Comparison of ENCODE assay signal across 16 cellular contexts in genomic region chr5:773517-774264, GRCh38. TPM values are rescaled to one million over a fixed set of nuclear protein-coding genes. Genes with fewer than 3 reads are reported as not detected.
A peak's percentile ranks its signal among the peaks of the same experiment; 100 is the strongest.
DNase-seq lines count a peak whose midpoint lies in the region; ATAC-seq and TF ChIP-seq lines count a peak whose summit lies in the region.
"Had no signal": no experiment of that assay in that cellular context is flagged by ENCODE, and none has a peak within 500 bp of the region (broad histone marks: within the 10 kb centered on the region; RNA-seq: fewer than 3 reads in every experiment).

No MANE protein-coding gene starts in this region.

- no peak overlapping the region for H4K91ac ChIP-seq in IMR-90 (ENCODE audit: insufficient read depth, low read depth, low read length)

- H3K36me3 Mint-ChIP-seq in type B pancreatic cell, result no peaks in the 10 kb centered on the region
- H3K36me3 Mint-ChIP-seq: naive thymus-derived CD8-positive, alpha-beta T cell; T-cell had no signal

- H3K27me3 ChIP-seq in IMR-90 (ENCODE audit: control insufficient read depth, insufficient read depth, low read length), result peaks cover 19% of the 10 kb centered on the region; the same call in 1 of the 2 replicates
- H3K27me3 ChIP-seq: tibial nerve had no signal

- H3K27ac Mint-ChIP-seq in type B pancreatic cell, result no peak overlapping the region
- H3K27ac Mint-ChIP-seq: activated CD4-positive, alpha-beta T cell treated with anti-CD3 and anti-CD28 coated beads for 36 hours; naive thymus-derived CD8-positive, alpha-beta T cell; T-cell had no signal

- in situ Hi-C loops in IMR-90 (cut with MboI; ENCODE audit: low sequenced_read_pairs), result loop anchor here (10.0 kb wide), 1 partner anchor 89 kb away; no protein-coding TSS in a partner anchor

- no peak for TF ChIP-seq CTCF in IMR-90 (conservative IDR thresholded peaks at IDR 0.05; ENCODE audit: low read depth, low read length)
- no peak for TF ChIP-seq CTCF in type B pancreatic cell (conservative IDR thresholded peaks at IDR 0.05)

- H4K20me1 ChIP-seq in IMR-90 (ENCODE audit: insufficient read depth, low read length), result no peaks in the 10 kb centered on the region

- H3K9me3 Mint-ChIP-seq in type B pancreatic cell, result no peaks in the 10 kb centered on the region
- H3K9me3 Mint-ChIP-seq: naive thymus-derived CD8-positive, alpha-beta T cell; T-cell had no signal

- BruUV-seq in IMR-90 (replicated peaks; lab: Mats Ljungman, UMichigan), result no TSS peak

- no peak overlapping the region for H2AK9ac ChIP-seq in IMR-90 (replicated peaks; ENCODE audit: low read depth, low read length, poor library complexity)

- H2BK20ac ChIP-seq in IMR-90 (ENCODE audit: low read depth, low read length), result no peak overlapping the region

- TF ChIP-seq RAD21 in IMR-90 (IDR thresholded peaks at IDR 0.05; ENCODE audit: low read length), result no peak

- 52% methylated on average over 5 of the region's 12 CpGs; no CpG with 5 or more reads in 1 of the 2 experiments for WGBS in IMR-90 (ENCODE audit: extremely low coverage in 2 of 2, insufficient read length in 1 of 2), 2 experiments

- H3K4me3 Mint-ChIP-seq in type B pancreatic cell, result no peak overlapping the region
- H3K4me3 Mint-ChIP-seq: activated CD4-positive, alpha-beta T cell treated with anti-CD3 and anti-CD28 coated beads for 36 hours; naive thymus-derived CD8-positive, alpha-beta T cell; T-cell had no signal

- no peak overlapping the region for H3K4ac ChIP-seq in IMR-90 (ENCODE audit: low read depth, low read length)

- no peak overlapping the region for H4K5ac ChIP-seq in IMR-90 (ENCODE audit: low read depth, low read length)

- H3K27me3 Mint-ChIP-seq in type B pancreatic cell, result no peaks in the 10 kb centered on the region
- H3K27me3 Mint-ChIP-seq: activated CD4-positive, alpha-beta T cell treated with anti-CD3 and anti-CD28 coated beads for 36 hours had no signal

- no peak overlapping the region for H3K9ac ChIP-seq in IMR-90 (ENCODE audit: low read depth, low read length)

- H3K79me1 ChIP-seq in IMR-90 (ENCODE audit: low read depth in 1 of 2, low read length in 2 of 2), result no peaks in the 10 kb centered on the region

- no peaks in the 10 kb centered on the region for H3K9me3 ChIP-seq in IMR-90 (ENCODE audit: control insufficient read depth, insufficient read depth, low read length)
- H3K9me3 ChIP-seq: tibial nerve had no signal

- no peaks in the 10 kb centered on the region for H3K4me1 Mint-ChIP-seq in type B pancreatic cell (ENCODE audit: unreplicated experiment)
- H3K4me1 Mint-ChIP-seq: activated CD4-positive, alpha-beta T cell treated with anti-CD3 and anti-CD28 coated beads for 36 hours; naive thymus-derived CD8-positive, alpha-beta T cell; T-cell had no signal

- no peak overlapping the region for H3K4me2 ChIP-seq in IMR-90 (ENCODE audit: low read depth, low read length)

- no peak overlapping the region for H2AK5ac ChIP-seq in IMR-90 (ENCODE audit: low read depth, low read length)

- H3K4me3 ChIP-seq in IMR-90 (ENCODE audit: insufficient read depth, low read depth, low read length), result no peak overlapping the region
- H3K4me3 ChIP-seq: tibial nerve had no signal

- POLR2A ChIA-PET in IMR-90 (lab: Charles Lee; ENCODE audit: unreplicated experiment), result no interaction called here

- no peak overlapping the region for H4K8ac ChIP-seq in IMR-90 (ENCODE audit: low read depth in 2 of 2, low read length in 2 of 2)

- no peaks in the 10 kb centered on the region for H3K4me1 ChIP-seq in IMR-90 (ENCODE audit: control insufficient read depth, insufficient read depth, low read length)
- H3K4me1 ChIP-seq: tibial nerve had no signal

- H3K14ac ChIP-seq in IMR-90 (replicated peaks; ENCODE audit: low read depth, low read length), result no peak overlapping the region

- H3K9me1 ChIP-seq in IMR-90 (ENCODE audit: insufficient read depth, low read length), result no peaks in the 10 kb centered on the region

- peak; percentile 67 for DNase-seq in activated effector memory CD4-positive, alpha-beta T cell treated with anti-CD3 and anti-CD28 coated beads, Interleukin-2, amount 50 U/mL, for 16 hours
- DNase-seq in activated effector memory CD4-positive, alpha-beta T cell treated with Interleukin-2 at 50 U/mL for 16 hours, result no peak
- DNase-seq in IMR-90, result no peak
- peak; percentile 50 for DNase-seq in islet precursor cell
- peak; percentile 72 for DNase-seq in type B pancreatic cell (ENCODE audit: extremely low spot score, unreplicated experiment)
- no peak for DNase-seq in left lobe of liver (ENCODE audit: low spot score)
- DNase-seq: activated CD4-positive, alpha-beta T cell treated with anti-CD3 and anti-CD28 coated beads for 36 hours; activated gamma-delta T cell treated with Interleukin-2 at 50 U/mL for 16 hours; dermis blood vessel endothelial cell; naive thymus-derived CD8-positive, alpha-beta T cell had no signal

- intact Hi-C loops in IMR-90 (cut with micrococcal nuclease), result loop anchor here (2.0 kb wide), 1 partner anchor 91 kb away; no protein-coding TSS in a partner anchor

- ATAC-seq in IMR-90 (ENCODE audit: low read depth) (no peak), HG03571 (IDR thresholded peaks at IDR 0.05; ENCODE audit: unreplicated experiment) (no peak), left lobe of liver (no peak), GM18873 (IDR thresholded peaks at IDR 0.05; ENCODE audit: low FRiP score, unreplicated experiment) (no peak)
- ATAC-seq: activated CD4-positive, alpha-beta T cell treated with anti-CD3 and anti-CD28 coated beads for 36 hours; naive thymus-derived CD8-positive, alpha-beta T cell; T-cell had no signal

- no peak overlapping the region for H3K23ac ChIP-seq in IMR-90 (ENCODE audit: low read depth, low read length)

- no peak for TF ChIP-seq POLR2A in IMR-90 (IDR thresholded peaks at IDR 0.05; ENCODE audit: low read depth, low read length)

- no peak overlapping the region for H2BK120ac ChIP-seq in IMR-90 (ENCODE audit: low read depth, low read length)

- no peak overlapping the region for H3K56ac ChIP-seq in IMR-90 (ENCODE audit: extremely low read depth, insufficient read depth, low read length)

- dilution Hi-C loops in IMR-90 (cut with HindIII; ENCODE audit: low sequenced_read_pairs, unreplicated experiment), result no loop called here

- no peak overlapping the region for H3K18ac ChIP-seq in IMR-90 (ENCODE audit: low read depth, low read length)

- no peak overlapping the region for H2BK5ac ChIP-seq in IMR-90 (ENCODE audit: low read depth, low read length, poor library complexity, severe bottlenecking)

- CTCF ChIA-PET in IMR-90 (lab: Yijun Ruan, JAX), result no interaction called here

- no peak overlapping the region for H3K27ac ChIP-seq in IMR-90 (ENCODE audit: insufficient read depth, low read length)
- H3K27ac ChIP-seq: tibial nerve had no signal

- H2AFZ ChIP-seq in IMR-90 (replicated peaks; ENCODE audit: low read length, poor library complexity), result peak overlapping the region; percentile 32

- no peaks in the 10 kb centered on the region for H3K36me3 ChIP-seq in IMR-90 (ENCODE audit: control insufficient read depth, insufficient read depth, low read length)
- H3K36me3 ChIP-seq: tibial nerve had no signal

- H2BK15ac ChIP-seq in IMR-90 (ENCODE audit: low read depth, low read length), result no peak overlapping the region

TF ChIP-seq in IMR-90, 13 proteins besides CTCF, POLR2A, EP300 and RAD21:
- TF ChIP-seq SMC3 (IDR thresholded peaks at IDR 0.05; ENCODE audit: low read depth, low read length) (no peak), RFX5 (IDR thresholded peaks at IDR 0.05; ENCODE audit: low read depth, low read length) (no peak), ELK1 (IDR thresholded peaks at IDR 0.05; ENCODE audit: borderline replicate concordance, low read depth, low read length) (no peak), BHLHE40 (IDR thresholded peaks at IDR 0.05; ENCODE audit: low read depth, low read length) (no peak), NFE2L2 (IDR thresholded peaks at IDR 0.05; ENCODE audit: low read depth, low read length) (no peak), RCOR1 (IDR thresholded peaks at IDR 0.05; ENCODE audit: insufficient replicate concordance, low read length) (no peak), MAFK (IDR thresholded peaks at IDR 0.05; ENCODE audit: low read depth, low read length) (no peak), USF2 (IDR thresholded peaks at IDR 0.05; ENCODE audit: low read depth, low read length) (no peak), CHD1 (IDR thresholded peaks at IDR 0.05; ENCODE audit: low read depth, low read length) (no peak), FOS (IDR thresholded peaks at IDR 0.05; ENCODE audit: low read depth, low read length) (no peak)

RNA-seq across cellular contexts. Expression of gene ZDHHC11B, which starts 10.8 kb away (rescaled TPM):
- total RNA-seq in IMR-90 (2012; rRNA removed) (not detected in 2 replicates), type B pancreatic cell (ENCODE audit: low replicate concordance) (2.2 and 4.0 TPM in 2 replicates), left lobe of liver (6.1 TPM)
- polyA plus RNA-seq in IMR-90 (2012; rRNA removed), result 0.12 TPM in 1 of 2 replicates, not detected in the other
- polyA plus RNA-seq in IMR-90 (2012; cell fraction: cytosol; rRNA removed), result not detected in 2 replicates
- polyA plus RNA-seq in IMR-90 (2012; cell fraction: nucleus; rRNA removed; ENCODE audit: low replicate concordance), result 0.51 and 0.70 TPM in 2 replicates
- total RNA-seq: renal cortical epithelial cell, RPMI7951 had no signal
- polyA plus RNA-seq: naive thymus-derived CD8-positive, alpha-beta T cell had no signal

Comparison
In these comparisons a context has a peak if more than half of its experiments do, and no peak if none do; other contexts are left out.
1. DNase-seq: peak in activated effector memory CD4-positive, alpha-beta T cell treated with anti-CD3 and anti-CD28 coated beads, Interleukin-2, amount 50 U/mL, for 16 hours (single experiment), islet precursor cell (single experiment) and type B pancreatic cell (single experiment); none in activated effector memory CD4-positive, alpha-beta T cell treated with Interleukin-2 at 50 U/mL for 16 hours (single experiment), IMR-90 (single experiment) and left lobe of liver (single experiment).